20 cellular contexts compared by ENCODE assay signal in the genomic region with DNA sequence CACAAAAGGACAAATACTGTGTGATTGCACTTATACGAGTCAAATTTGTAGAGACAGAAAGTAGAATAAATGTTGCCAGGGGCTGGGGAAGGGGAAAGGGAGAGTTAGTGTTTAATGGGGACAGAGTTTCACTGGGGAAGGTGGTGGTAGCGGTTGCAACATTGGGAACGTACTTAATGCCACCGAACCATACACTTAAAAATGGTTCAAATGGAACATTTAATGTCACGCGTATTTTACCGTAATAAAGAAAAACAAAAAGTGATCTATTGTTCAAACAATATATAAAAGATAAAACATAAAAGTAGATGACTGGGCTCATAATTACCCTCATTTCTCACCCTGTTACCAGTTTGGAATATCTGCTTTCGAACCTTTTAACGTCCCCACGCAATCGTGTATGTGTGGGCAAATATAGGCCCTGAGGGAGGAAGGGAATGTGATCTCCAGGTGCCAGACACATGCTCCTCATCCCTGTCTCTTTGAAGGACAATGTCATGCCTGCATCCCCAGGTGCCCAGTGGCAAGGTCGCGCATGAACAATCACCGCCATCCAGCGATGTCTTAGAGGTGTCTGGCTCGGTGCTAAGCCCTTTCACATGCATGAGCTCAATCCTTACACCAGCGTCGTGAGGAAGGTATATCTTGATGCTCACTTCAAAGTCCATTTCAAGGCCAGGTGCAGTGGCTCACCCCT. TPM values are rescaled to one million over a fixed set of nuclear protein-coding genes. Genes with fewer than 3 reads are reported as not detected.
DNase-seq lines count a peak whose midpoint lies in the region; ATAC-seq, FAIRE-seq and TF ChIP-seq lines count a peak whose summit lies in the region.
"Had no signal": no experiment of that assay in that cellular context is flagged by ENCODE, and none has a peak within 500 bp of the region (broad histone marks: within the 10 kb centered on the region; RNA-seq: fewer than 3 reads in every experiment).

No MANE protein-coding gene starts in this region.

- no peak for ATAC-seq in activated naive CD8-positive, alpha-beta T cell treated with anti-CD3 and anti-CD28 coated beads, Interleukin-2, amount 10 ng/mL, durations not matched to agents 7 days and 5 days (ENCODE audit: low read depth)
- ATAC-seq in activated naive CD8-positive, alpha-beta T cell treated with anti-CD3 and anti-CD28 coated beads, Interleukin-2, amount 50 U/mL, for 24 hours = no peak
- ATAC-seq in heart left ventricle (no peak), Right ventricle myocardium inferior (no peak)
- ATAC-seq: lower lobe of right lung; stimulated activated memory B cell treated with anti-CD40 and anti-IgM and Interleukin-4, amounts not matched to agents 10 μg/mL and 1 μg/mL and 100 μg/mL, for 72 hours had no signal

- no peaks in the 10 kb centered on the region for H3K36me3 Mint-ChIP-seq in activated naive CD8-positive, alpha-beta T cell treated with anti-CD3 and anti-CD28 coated beads, Interleukin-2, amount 10 ng/mL, durations not matched to agents 7 days and 5 days
- no peaks in the 10 kb centered on the region for H3K36me3 Mint-ChIP-seq in activated naive CD8-positive, alpha-beta T cell treated with anti-CD3 and anti-CD28 coated beads, Interleukin-2, amount 50 U/mL, for 24 hours (ENCODE audit: low read depth)
- H3K36me3 Mint-ChIP-seq: stimulated activated memory B cell treated with anti-CD40 and anti-IgM and Interleukin-4, amounts not matched to agents 10 μg/mL and 1 μg/mL and 100 μg/mL, for 72 hours had no signal

- no peaks in the 10 kb centered on the region for H3K27me3 Mint-ChIP-seq in activated naive CD8-positive, alpha-beta T cell treated with anti-CD3 and anti-CD28 coated beads, Interleukin-2, amount 10 ng/mL, durations not matched to agents 7 days and 5 days
- peaks cover 2% of the 10 kb centered on the region for H3K27me3 Mint-ChIP-seq in activated naive CD8-positive, alpha-beta T cell treated with anti-CD3 and anti-CD28 coated beads, Interleukin-2, amount 50 U/mL, for 24 hours
- H3K27me3 Mint-ChIP-seq: CD4-positive, alpha-beta T cell had no signal

- intact Hi-C loops in heart left ventricle (cut with DNase I) = loop anchor here in 1 of 10 donors (5.0 kb wide), 1 partner anchor 36 kb away; a partner anchor contains a TSS
- intact Hi-C loops in Right ventricle myocardium inferior (cut with DNase I) = no loop called here

- no peak overlapping the region for H3K4me3 Mint-ChIP-seq in activated naive CD8-positive, alpha-beta T cell treated with anti-CD3 and anti-CD28 coated beads, Interleukin-2, amount 10 ng/mL, durations not matched to agents 7 days and 5 days
- H3K4me3 Mint-ChIP-seq in activated naive CD8-positive, alpha-beta T cell treated with anti-CD3 and anti-CD28 coated beads, Interleukin-2, amount 50 U/mL, for 24 hours = no peak overlapping the region
- H3K4me3 Mint-ChIP-seq: CD4-positive, alpha-beta T cell; nephron progenitor cell; stimulated activated memory B cell treated with anti-CD40 and anti-IgM and Interleukin-4, amounts not matched to agents 10 μg/mL and 1 μg/mL and 100 μg/mL, for 72 hours had no signal

- H3K36me3 ChIP-seq in SJSA1 (no peaks in the 10 kb centered on the region), mesodermal cell (ENCODE audit: control insufficient read depth, insufficient read depth, low read length) (no peaks in the 10 kb centered on the region), heart left ventricle (no peaks in the 10 kb centered on the region)
- H3K36me3 ChIP-seq: lower lobe of right lung, MG63 had no signal

- H3K4me1 ChIP-seq in SJSA1 (replicated peaks) (peaks cover 73% of the 10 kb centered on the region), mesodermal cell (ENCODE audit: control insufficient read depth, insufficient read depth, low read length, poor library complexity, severe bottlenecking) (peaks cover 48% of the 10 kb centered on the region), heart left ventricle (peaks cover 0 to 40% (median 9%) of the 10 kb centered on the region in 12 donors)

- TF ChIP-seq CTCF in heart left ventricle (IDR thresholded peaks at IDR 0.05) = no peak

- no peak for TF ChIP-seq POLR2A in heart left ventricle (IDR thresholded peaks at IDR 0.05)

- H3K4me3 ChIP-seq in SJSA1 (no peak overlapping the region), mesodermal cell (ENCODE audit: extremely low read depth, insufficient read depth, low read length, poor library complexity, severe bottlenecking) (no peak overlapping the region), heart left ventricle (no peak overlapping the region)
- H3K4me3 ChIP-seq: lower lobe of right lung, MG63 had no signal

- H3K9me3 Mint-ChIP-seq in activated naive CD8-positive, alpha-beta T cell treated with anti-CD3 and anti-CD28 coated beads, Interleukin-2, amount 10 ng/mL, durations not matched to agents 7 days and 5 days = no peaks in the 10 kb centered on the region
- H3K9me3 Mint-ChIP-seq in activated naive CD8-positive, alpha-beta T cell treated with anti-CD3 and anti-CD28 coated beads, Interleukin-2, amount 50 U/mL, for 24 hours = no peaks in the 10 kb centered on the region
- H3K9me3 Mint-ChIP-seq: CD4-positive, alpha-beta T cell; nephron progenitor cell; stimulated activated memory B cell treated with anti-CD40 and anti-IgM and Interleukin-4, amounts not matched to agents 10 μg/mL and 1 μg/mL and 100 μg/mL, for 72 hours had no signal

- 94 to 95% methylated on average over 9 to 11 of the region's 18 CpGs for WGBS in mesodermal cell (ENCODE audit: insufficient coverage in 2 of 2), 2 experiments
- 87 to 96% (median 93%) methylated on average over 18 of the region's 18 CpGs for WGBS in heart left ventricle, 4 donors

- H3K27me3 ChIP-seq in SJSA1 (replicated peaks) (no peaks in the 10 kb centered on the region), heart left ventricle (peaks cover 0 to 28% (median 0%) of the 10 kb centered on the region in 9 donors)
- H3K27me3 ChIP-seq: MG63 had no signal

- no peak for DNase-seq in activated naive CD8-positive, alpha-beta T cell treated with anti-CD3 and anti-CD28 coated beads, Interleukin-2, amount 10 ng/mL, durations not matched to agents 7 days and 5 days
- no peak for DNase-seq in activated naive CD8-positive, alpha-beta T cell treated with anti-CD3 and anti-CD28 coated beads, Interleukin-2, amount 50 U/mL, for 24 hours
- DNase-seq in SJSA1 (ENCODE audit: low read depth in 1 of 2, low spot score in 2 of 2) (no peak), urothelium cell line (ENCODE audit: low spot score) (no peak), heart left ventricle (no peak), Right ventricle myocardium inferior (ENCODE audit: missing footprints) (no peak)
- DNase-seq in activated effector memory CD4-positive, alpha-beta T cell treated with Interleukin-2 at 50 U/mL for 16 hours = no peak
- DNase-seq: activated effector memory CD4-positive, alpha-beta T cell treated with anti-CD3 and anti-CD28 coated beads, Interleukin-2, amount 50 U/mL, for 16 hours; amniotic stem cell; CD4-positive, alpha-beta T cell; DMS79; lower lobe of right lung; MG63; NCI-H187 treated with DMSO at 0.1 percent for 48 hours; NCI-H446 treated with DMSO at 0.1 percent for 48 hours; nephron progenitor cell; SIG-M5 had no signal

- peaks cover 74% of the 10 kb centered on the region for H3K4me1 Mint-ChIP-seq in activated naive CD8-positive, alpha-beta T cell treated with anti-CD3 and anti-CD28 coated beads, Interleukin-2, amount 10 ng/mL, durations not matched to agents 7 days and 5 days
- H3K4me1 Mint-ChIP-seq in activated naive CD8-positive, alpha-beta T cell treated with anti-CD3 and anti-CD28 coated beads, Interleukin-2, amount 50 U/mL, for 24 hours = peaks cover 34% of the 10 kb centered on the region

- H3K27ac ChIP-seq in SJSA1 (peak overlapping the region; percentile 50; the same call in 1 of the 2 replicates), mesodermal cell (ENCODE audit: low read depth, low read length, severe bottlenecking) (peak overlapping the region; percentile 78), heart left ventricle (no peak overlapping the region)

- POLR2A ChIA-PET in activated naive CD8-positive, alpha-beta T cell treated with anti-CD3 and anti-CD28 coated beads, Interleukin-2, amount 10 ng/mL, durations not matched to agents 7 days and 5 days (lab: Charles Lee) = interaction anchor here (1.6 kb wide), 1 partner anchor 20 kb away, joined by 4 read pairs; no protein-coding TSS in a partner anchor

- H3K9me3 ChIP-seq in SJSA1 (replicated peaks) (no peaks in the 10 kb centered on the region), mesodermal cell (ENCODE audit: control insufficient read depth, low read length) (no peaks in the 10 kb centered on the region), heart left ventricle (no peaks in the 10 kb centered on the region)
- H3K9me3 ChIP-seq: lower lobe of right lung, MG63 had no signal

- H3K27ac Mint-ChIP-seq in activated naive CD8-positive, alpha-beta T cell treated with anti-CD3 and anti-CD28 coated beads, Interleukin-2, amount 10 ng/mL, durations not matched to agents 7 days and 5 days = peak overlapping the region; percentile 49
- no peak overlapping the region for H3K27ac Mint-ChIP-seq in activated naive CD8-positive, alpha-beta T cell treated with anti-CD3 and anti-CD28 coated beads, Interleukin-2, amount 50 U/mL, for 24 hours
- H3K27ac Mint-ChIP-seq: CD4-positive, alpha-beta T cell; nephron progenitor cell; stimulated activated memory B cell treated with anti-CD40 and anti-IgM and Interleukin-4, amounts not matched to agents 10 μg/mL and 1 μg/mL and 100 μg/mL, for 72 hours had no signal

- peak; percentile 79 for FAIRE-seq in urothelium cell line (lab: Jason Lieb, UNC)

RNA-seq across cellular contexts. Expression of a gene that starts 35.3 kb away (rescaled TPM):
- total RNA-seq in activated naive CD8-positive, alpha-beta T cell treated with anti-CD3 and anti-CD28 coated beads, Interleukin-2, amount 10 ng/mL, durations not matched to agents 7 days and 5 days = 100 to 1,000 TPM; 508 to 564 TPM
- total RNA-seq in SJSA1 (2014; rRNA removed; shearing (Covaris generic)) = 1.4 and 5.5 TPM in 2 replicates
- polyA plus RNA-seq in mesodermal cell (2013, experiment 1 of 2) = 1.5 TPM
- 0.61 TPM for polyA plus RNA-seq in mesodermal cell (2013, experiment 2 of 2)
- total RNA-seq in heart left ventricle (10 to 100 TPM in 1 of 9 donors, 1 to 10 TPM in 1, under 1 TPM in 6, not detected in 1; 0.12 to 11.6 (median 0.70) TPM), Right ventricle myocardium inferior (0.27 TPM)
- under 1 TPM; 0.46 to 0.78 TPM for polyA plus RNA-seq in heart left ventricle

RNA-seq across cellular contexts. Expression of a gene that starts 55.4 kb away (rescaled TPM):
- total RNA-seq in activated naive CD8-positive, alpha-beta T cell treated with anti-CD3 and anti-CD28 coated beads, Interleukin-2, amount 10 ng/mL, durations not matched to agents 7 days and 5 days = 100 to 1,000 TPM; 125 to 142 TPM
- total RNA-seq in SJSA1 (2014; rRNA removed; shearing (Covaris generic)) = not detected in 2 replicates
- not detected for polyA plus RNA-seq in mesodermal cell (2013, experiment 1 of 2)
- not detected for polyA plus RNA-seq in mesodermal cell (2013, experiment 2 of 2)
- total RNA-seq in heart left ventricle (1 to 10 TPM in 2 of 9 donors, under 1 TPM in 5, not detected in 2; 0.17 to 5.0 (median 0.42) TPM), Right ventricle myocardium inferior (0.19 TPM)
- under 1 TPM; 0.25 to 0.27 TPM for polyA plus RNA-seq in heart left ventricle
- total RNA-seq: renal cortical epithelial cell had no signal

Comparison
In these comparisons a context has a peak if more than half of its experiments do, and no peak if none do; other contexts are left out.
1. H3K27ac ChIP-seq: peak in SJSA1 (single experiment) and mesodermal cell (single experiment); none in heart left ventricle (0 of 12).
2. RNA of a gene that starts 35.3 kb away (total RNA-seq): 508 to 564 TPM in activated naive CD8-positive, alpha-beta T cell treated with anti-CD3 and anti-CD28 coated beads, Interleukin-2, amount 10 ng/mL, durations not matched to agents 7 days and 5 days; 1.4 to 5.5 TPM in SJSA1, 0.12 to 11.6 TPM in heart left ventricle and 0.27 TPM in Right ventricle myocardium inferior (single experiment); every median in the first group is over 10 times any median in the second.
3. RNA of a gene that starts 55.4 kb away (total RNA-seq): 125 to 142 TPM in activated naive CD8-positive, alpha-beta T cell treated with anti-CD3 and anti-CD28 coated beads, Interleukin-2, amount 10 ng/mL, durations not matched to agents 7 days and 5 days; 0.17 to 5.0 TPM in heart left ventricle, 0.19 TPM in Right ventricle myocardium inferior (single experiment) and not detected in SJSA1; every median in the first group is over 10 times any median in the second.